8 cellular contexts compared by ENCODE assay signal in the genomic region with DNA sequence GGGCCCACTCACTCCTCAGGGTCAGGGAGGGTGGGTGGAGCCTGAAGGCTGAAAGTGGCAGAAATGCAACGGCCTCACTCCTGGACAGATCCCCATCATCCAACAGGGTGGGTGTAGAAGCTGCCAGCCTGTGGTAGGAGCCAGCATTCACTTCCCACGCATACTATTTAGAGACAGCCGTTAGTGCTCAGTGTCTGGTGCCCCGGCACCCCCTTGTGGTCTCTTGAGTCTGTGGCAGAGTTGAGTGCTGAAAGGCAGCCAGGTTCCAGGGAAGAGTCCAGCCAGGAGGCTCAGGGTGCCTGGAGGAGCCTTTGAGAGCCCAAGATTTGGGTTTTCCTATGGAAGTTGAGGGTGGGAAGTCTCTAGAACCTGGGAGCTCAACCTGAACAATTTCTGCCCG. TPM values are rescaled to one million over a fixed set of nuclear protein-coding genes. Genes with fewer than 3 reads are reported as not detected.
DNase-seq lines count a peak whose midpoint lies in the region; ATAC-seq and TF ChIP-seq lines count a peak whose summit lies in the region.

No MANE protein-coding gene starts in this region.

- no peaks in the 10 kb centered on the region for H4K20me1 ChIP-seq in HCT116 (ENCODE audit: insufficient read depth)

- intact Hi-C loops in HCT116 (cut with micrococcal nuclease), result loop anchor here (1.0 kb wide), 2 partner anchors 68 to 486 kb away; no protein-coding TSS in a partner anchor
- intact Hi-C loops in left cardiac atrium (cut with DNase I), result loop anchor here (2.0 kb wide), 2 partner anchors 66 to 68 kb away; no protein-coding TSS in a partner anchor

- peak overlapping the region; percentile 9; the same call in 1 of the 2 replicates for H3K4me2 ChIP-seq in HCT116 (ENCODE audit: low read length)

- CTCF ChIA-PET in HCT116 (lab: Charles Lee), result interaction anchor here (0.9 to 3.1 kb wide), 3 partner anchors 8 to 69 kb away, joined by 3 to 13 read pairs (median 5); no protein-coding TSS in a partner anchor

- no peaks in the 10 kb centered on the region for H3K9me3 Mint-ChIP-seq in activated naive CD8-positive, alpha-beta T cell treated with anti-CD3 and anti-CD28 coated beads, Interleukin-2, amount 50 U/mL, for 24 hours

- peak; percentile 58 for DNase-seq in COLO668 (lab: John Stamatoyannopoulos, UW; ENCODE audit: unreplicated experiment)
- peak; percentile 40 for DNase-seq in HCT116 (ENCODE audit: low read depth, low spot score)
- peak; percentile 63 for DNase-seq in NCI-H82 treated with DMSO at 0.1 percent for 48 hours (lab: John Stamatoyannopoulos, UW; ENCODE audit: unreplicated experiment)
- peak; percentile 47 for DNase-seq in activated naive CD8-positive, alpha-beta T cell treated with anti-CD3 and anti-CD28 coated beads, Interleukin-2, amount 50 U/mL, for 24 hours
- DNase-seq in left cardiac atrium, result peak; percentile 79
- DNase-seq in renal cortical epithelial cell (ENCODE audit: low read depth), result peak; percentile 76
- no peak for DNase-seq in GM19238 (ENCODE audit: insufficient read length, low spot score)

- H3K27me3 ChIP-seq in HCT116 (ENCODE audit: insufficient read depth, low read length), result no peaks in the 10 kb centered on the region

- H3K79me2 ChIP-seq in HCT116 (ENCODE audit: insufficient read depth, low read length), result no peaks in the 10 kb centered on the region

- H3K9ac ChIP-seq in HCT116 (ENCODE audit: low read length), result no peak overlapping the region

- H3K9me2 ChIP-seq in HCT116 (ENCODE audit: insufficient read depth), result no peaks in the 10 kb centered on the region

- ATAC-seq in HCT116, result peak; percentile 87
- ATAC-seq in activated naive CD8-positive, alpha-beta T cell treated with anti-CD3 and anti-CD28 coated beads, Interleukin-2, amount 50 U/mL, for 24 hours, result peak; percentile 64
- ATAC-seq in left cardiac atrium, result peak; percentile 88 to 89
- no peak for ATAC-seq in GM18505 (IDR thresholded peaks at IDR 0.05; ENCODE audit: unreplicated experiment)

- no peak overlapping the region for H3K27ac Mint-ChIP-seq in activated naive CD8-positive, alpha-beta T cell treated with anti-CD3 and anti-CD28 coated beads, Interleukin-2, amount 50 U/mL, for 24 hours

- H3K4me1 Mint-ChIP-seq in activated naive CD8-positive, alpha-beta T cell treated with anti-CD3 and anti-CD28 coated beads, Interleukin-2, amount 50 U/mL, for 24 hours, result peaks cover 6% of the 10 kb centered on the region

- TF ChIP-seq CTCF in HCT116 (IDR thresholded peaks at IDR 0.05 in 2 of 3, conservative IDR thresholded peaks at IDR 0.05 in 1 of 3; ENCODE audit: borderline replicate concordance in 1 of 3, insufficient read depth in 1 of 3, low read depth in 2 of 3, low read length in 2 of 3), result peak; percentile 75 to 94 (median 83)

- RAD21 ChIA-PET in HCT116 (lab: Charles Lee; ENCODE audit: low non-redundant PET in 1 of 2, low total read pairs in 2 of 2, uncharacterized antibody in 2 of 2, unreplicated experiment in 2 of 2), result no interaction called here

- H2AFZ ChIP-seq in HCT116 (ENCODE audit: low read depth, low read length, poor library complexity, severe bottlenecking), result no peak overlapping the region

- no peak overlapping the region for H3K4me3 ChIP-seq in HCT116 (replicated peaks in 1 of 2; ENCODE audit: low read depth in 1 of 2, low read length in 2 of 2)

- peaks cover 0 to 9% of the 10 kb centered on the region in 2 experiments; a peak in 2 of 4 replicates for H3K4me1 ChIP-seq in HCT116 (ENCODE audit: control insufficient read depth in 1 of 2, insufficient read depth in 2 of 2, low read length in 2 of 2)

- peaks cover 9% of the 10 kb centered on the region for H3K27me3 Mint-ChIP-seq in activated naive CD8-positive, alpha-beta T cell treated with anti-CD3 and anti-CD28 coated beads, Interleukin-2, amount 50 U/mL, for 24 hours

- peak; percentile 97 for TF ChIP-seq RAD21 in HCT116 (IDR thresholded peaks at IDR 0.05; ENCODE audit: low read depth)

- POLR2A ChIA-PET in HCT116 (lab: Charles Lee), result no interaction called here

- TF ChIP-seq POLR2A in HCT116 (IDR thresholded peaks at IDR 0.05; ENCODE audit: borderline replicate concordance, extremely low read depth, insufficient read depth, insufficient read length), result no peak
- TF ChIP-seq POLR2A in GM18505 (IDR thresholded peaks at IDR 0.05; ENCODE audit: borderline replicate concordance, extremely low read depth, insufficient read depth, insufficient read length), result no peak

- no peak overlapping the region for H3K27ac ChIP-seq in HCT116 (ENCODE audit: low read depth, low read length)

- no peaks in the 10 kb centered on the region; a peak in 1 of 4 replicates for H3K36me3 ChIP-seq in HCT116 (ENCODE audit: control insufficient read depth in 1 of 2, insufficient read depth in 2 of 2, low read length in 2 of 2)

- no peaks in the 10 kb centered on the region for H3K9me3 ChIP-seq in HCT116 (ENCODE audit: control insufficient read depth in 1 of 2, insufficient read depth in 1 of 2, low read depth in 1 of 2, low read length in 2 of 2)

- no peaks in the 10 kb centered on the region for H3K36me3 Mint-ChIP-seq in activated naive CD8-positive, alpha-beta T cell treated with anti-CD3 and anti-CD28 coated beads, Interleukin-2, amount 50 U/mL, for 24 hours (ENCODE audit: low read depth)

- BruUV-seq in HCT116 (replicated peaks; lab: Mats Ljungman, UMichigan), result no TSS peak

- H3K4me3 Mint-ChIP-seq in activated naive CD8-positive, alpha-beta T cell treated with anti-CD3 and anti-CD28 coated beads, Interleukin-2, amount 50 U/mL, for 24 hours, result no peak overlapping the region

TF ChIP-seq in HCT116, 20 proteins besides CTCF, POLR2A, EP300 and RAD21:
- TF ChIP-seq EGR1 (IDR thresholded peaks at IDR 0.05; ENCODE audit: low read depth), result peak; percentile 72; the same call in 1 of the 2 replicates
- TF ChIP-seq ELF1 (IDR thresholded peaks at IDR 0.05; ENCODE audit: borderline replicate concordance, low read depth), result no peak
- TF ChIP-seq YY1 (IDR thresholded peaks at IDR 0.05; ENCODE audit: extremely low read depth, insufficient replicate concordance, low read depth, low read length), result peak; percentile 18

RNA-seq across cellular contexts. Expression of gene GNAT1, which starts 2.1 kb away (rescaled TPM):
- total RNA-seq in HCT116 (2021; ENCODE audit: unreplicated experiment), result not detected
- polyA plus RNA-seq in HCT116 (2012), result 0.13 and 0.30 TPM in 2 replicates
- not detected for total RNA-seq in left cardiac atrium
- total RNA-seq in renal cortical epithelial cell, result 0.05 TPM in 1 of 2 replicates, not detected in the other

RNA-seq across cellular contexts. Expression of gene SLC38A3, which starts 15.8 kb away (rescaled TPM):
- total RNA-seq in HCT116 (2021; ENCODE audit: unreplicated experiment), result 3.1 TPM
- polyA plus RNA-seq in HCT116 (2012), result 4.3 and 4.6 TPM in 2 replicates
- 1 to 10 TPM; 5.2 to 7.7 TPM for total RNA-seq in left cardiac atrium
- total RNA-seq in renal cortical epithelial cell, result 1.8 TPM in 1 of 2 replicates, not detected in the other

RNA-seq across cellular contexts. Expression of gene SEMA3F, which starts 34.1 kb away (rescaled TPM):
- total RNA-seq in HCT116 (2021; ENCODE audit: unreplicated experiment) (15.7 TPM), left cardiac atrium (10 to 100 TPM; 12.5 to 24.0 TPM), renal cortical epithelial cell (10.2 and 33.5 TPM in 2 replicates)
- polyA plus RNA-seq in HCT116 (2012), result 17.5 and 21.1 TPM in 2 replicates

RNA-seq across cellular contexts. Expression of gene GNAI2, which starts 46.7 kb away (rescaled TPM):
- total RNA-seq in HCT116 (2021; ENCODE audit: unreplicated experiment) (170 TPM), left cardiac atrium (100 to 1,000 TPM; 179 to 181 TPM), renal cortical epithelial cell (217 and 300 TPM in 2 replicates)
- polyA plus RNA-seq in HCT116 (2012), result 214 and 262 TPM in 2 replicates
